8 cellular contexts compared by ENCODE assay signal in the genomic region with DNA sequence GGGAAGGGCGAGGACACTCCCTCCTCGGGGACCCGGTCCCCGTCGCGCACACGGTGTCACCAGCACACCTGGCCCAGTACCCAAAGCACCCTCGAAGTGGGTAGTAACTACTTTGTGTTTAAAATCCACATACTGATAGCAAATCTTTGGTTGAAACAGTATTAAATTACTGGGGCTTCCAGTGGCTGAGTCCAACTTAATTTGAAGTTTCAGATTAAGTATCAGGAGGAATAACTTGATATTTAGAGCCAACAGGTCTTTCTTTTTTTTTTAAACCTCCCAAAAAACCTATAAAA. TPM values are rescaled to one million over a fixed set of nuclear protein-coding genes. Genes with fewer than 3 reads are reported as not detected.
DNase-seq lines count a peak whose midpoint lies in the region; ATAC-seq and TF ChIP-seq lines count a peak whose summit lies in the region.

No MANE protein-coding gene starts in this region.

- TSS peak; percentile 65 for BruUV-seq in Caco-2 (replicated peaks; lab: Mats Ljungman, UMichigan)

- peak overlapping the region; percentile 80 for H3K4me3 ChIP-seq in Caco-2 (ENCODE audit: low read depth, low read length)
- peak overlapping the region; percentile 66 to 94 (median 80) for H3K4me3 ChIP-seq in adrenal gland
- peak overlapping the region; percentile 61 to 72 for H3K4me3 ChIP-seq in vagina

- H3K4me1 Mint-ChIP-seq in Caco-2 (ENCODE audit: low read depth, unreplicated experiment): peaks cover 13% of the 10 kb centered on the region
- peaks cover 9% of the 10 kb centered on the region for H3K4me1 Mint-ChIP-seq in memory B cell

- peak overlapping the region; percentile 85 to 99 (median 98) for H3K27ac ChIP-seq in adrenal gland
- peak overlapping the region; percentile 97 for H3K27ac ChIP-seq in vagina

- H3K36me3 Mint-ChIP-seq in Caco-2 (ENCODE audit: insufficient read depth, unreplicated experiment): no peaks in the 10 kb centered on the region
- peaks cover 3% of the 10 kb centered on the region for H3K36me3 Mint-ChIP-seq in memory B cell

- POLR2A ChIA-PET in Caco-2 (lab: Charles Lee): no interaction called here

- H3K9me3 Mint-ChIP-seq in Caco-2 (ENCODE audit: unreplicated experiment): no peaks in the 10 kb centered on the region
- H3K9me3 Mint-ChIP-seq in memory B cell: no peaks in the 10 kb centered on the region

- 0% methylated on average over 8 of the region's 8 CpGs; no CpG with 5 or more reads in 1 of the 4 donors for WGBS in adrenal gland, 4 donors

- H3K27me3 Mint-ChIP-seq in Caco-2 (ENCODE audit: insufficient read depth, unreplicated experiment) (no peaks in the 10 kb centered on the region), memory B cell (no peaks in the 10 kb centered on the region)

- CTCF ChIA-PET in Caco-2 (lab: Charles Lee): no interaction called here

- H3K9me3 ChIP-seq in Caco-2: no peaks in the 10 kb centered on the region
- H3K9me3 ChIP-seq in adrenal gland (replicated peaks in 1 of 3): no peaks in the 10 kb centered on the region
- no peaks in the 10 kb centered on the region for H3K9me3 ChIP-seq in vagina

- no peak for TF ChIP-seq CTCF in Caco-2 (IDR thresholded peaks at IDR 0.05; ENCODE audit: insufficient read depth in 1 of 2, low read depth in 1 of 2, low read length in 1 of 2, severe bottlenecking in 1 of 2, unreplicated experiment in 1 of 2)
- no peak for TF ChIP-seq CTCF in adrenal gland (IDR thresholded peaks at IDR 0.05)
- TF ChIP-seq CTCF in vagina (IDR thresholded peaks at IDR 0.05): no peak

- in situ Hi-C loops in G401 (cut with HindIII; ENCODE audit: low sequenced_read_pairs): no loop called here

- DNase-seq in Caco-2 (no peak), adrenal gland (no peak), memory B cell (ENCODE audit: low spot score in 2 of 2) (no peak), vagina (ENCODE audit: extremely low spot score in 2 of 2) (no peak), NCI-H226 (no peak), HCEC 1CT (no peak), G401 (ENCODE audit: low spot score) (no peak)

- no peaks in the 10 kb centered on the region for H3K36me3 ChIP-seq in Caco-2 (ENCODE audit: control insufficient read depth, insufficient read depth, low read length)
- no peaks in the 10 kb centered on the region for H3K36me3 ChIP-seq in adrenal gland (replicated peaks in 1 of 2)
- H3K36me3 ChIP-seq in vagina: peaks cover 0 to 7% of the 10 kb centered on the region in 2 donors

- TF ChIP-seq POLR2A in adrenal gland (IDR thresholded peaks at IDR 0.05): no peak
- TF ChIP-seq POLR2A in vagina (IDR thresholded peaks at IDR 0.05): no peak

- peaks cover 3% of the 10 kb centered on the region; the same call in 1 of the 2 replicates for H3K4me1 ChIP-seq in Caco-2
- H3K4me1 ChIP-seq in adrenal gland (replicated peaks in 1 of 2): peaks cover 6 to 8% of the 10 kb centered on the region in 2 donors
- peaks cover 10% of the 10 kb centered on the region for H3K4me1 ChIP-seq in vagina

- ATAC-seq in HG02973 (IDR thresholded peaks at IDR 0.05; ENCODE audit: unreplicated experiment): peak; percentile 43
- ATAC-seq in memory B cell (ENCODE audit: low read depth): peak; percentile 48

- H3K27me3 ChIP-seq in Caco-2 (replicated peaks; ENCODE audit: control insufficient read depth, insufficient read depth, low read length) (no peaks in the 10 kb centered on the region), adrenal gland (no peaks in the 10 kb centered on the region), vagina (no peaks in the 10 kb centered on the region)

- intact Hi-C loops in Caco-2 (cut with micrococcal nuclease; ENCODE audit: unreplicated experiment): loop anchor here (2.0 to 5.0 kb wide), 3 partner anchors 120 to 222 kb away; a partner anchor contains a TSS
- intact Hi-C loops in adrenal gland (cut with DNase I): loop anchor here in 1 of 2 donors (10.0 kb wide), 1 partner anchor 118 kb away; no protein-coding TSS in a partner anchor
- intact Hi-C loops in vagina (cut with DNase I): loop anchor here (2.0 to 10.0 kb wide), 3 partner anchors 118 to 545 kb away; a partner anchor contains a TSS

- H3K4me3 Mint-ChIP-seq in Caco-2 (ENCODE audit: unreplicated experiment): peak overlapping the region; percentile 84
- peak overlapping the region; percentile 92 for H3K4me3 Mint-ChIP-seq in memory B cell

- H3K27ac Mint-ChIP-seq in Caco-2 (ENCODE audit: unreplicated experiment): peak overlapping the region; percentile 81
- H3K27ac Mint-ChIP-seq in memory B cell: peak overlapping the region; percentile 99

RNA-seq across cellular contexts. Expression of a gene that starts 0.6 kb away (rescaled TPM):
- total RNA-seq in Caco-2 (2022) (5.4 and 5.8 TPM in 2 replicates), adrenal gland (10 to 100 TPM in 1 of 8 donors, 1 to 10 TPM in 7; 4.1 to 11.3 (median 7.4) TPM), vagina (4.2 TPM)
- 1 to 10 TPM; 4.0 to 7.0 (median 5.9) TPM for polyA plus RNA-seq in adrenal gland
- 16.1 and 29.3 TPM in 2 replicates for total RNA-seq in G401 (2014; rRNA removed; shearing (Covaris generic))
